Comparison of ENCODE assay signal across 1 cellular context in genomic region chr5:53368966-53369605, GRCh38.
TF ChIP-seq lines count a peak whose summit lies in the region.

No MANE protein-coding gene starts in this region.

TF ChIP-seq in H1, 55 proteins besides CTCF, POLR2A, EP300 and RAD21:
- no peak for TF ChIP-seq CBX5 (IDR thresholded peaks at IDR 0.05; ENCODE audit: low read depth, low read length)
- TF ChIP-seq YY1 (IDR thresholded peaks at IDR 0.05; ENCODE audit: low read depth, low read length): no peak
